Comparison of ENCODE assay signal across 1 cellular context in genomic region chr16:68517606-68518161, GRCh38.
TF ChIP-seq lines count a peak whose summit lies in the region.

No MANE protein-coding gene starts in this region.

TF ChIP-seq in GM23338, 12 proteins besides CTCF, POLR2A, EP300 and RAD21 (continued from another document):
- TF ChIP-seq ZNF462 (CRISPR knock-in tag; IDR thresholded peaks at IDR 0.05), result no peak
- no peak for TF ChIP-seq REST (IDR thresholded peaks at IDR 0.05; ENCODE audit: unreplicated experiment)
